ENCODE assay signal across 7 cellular contexts in the genomic region with DNA sequence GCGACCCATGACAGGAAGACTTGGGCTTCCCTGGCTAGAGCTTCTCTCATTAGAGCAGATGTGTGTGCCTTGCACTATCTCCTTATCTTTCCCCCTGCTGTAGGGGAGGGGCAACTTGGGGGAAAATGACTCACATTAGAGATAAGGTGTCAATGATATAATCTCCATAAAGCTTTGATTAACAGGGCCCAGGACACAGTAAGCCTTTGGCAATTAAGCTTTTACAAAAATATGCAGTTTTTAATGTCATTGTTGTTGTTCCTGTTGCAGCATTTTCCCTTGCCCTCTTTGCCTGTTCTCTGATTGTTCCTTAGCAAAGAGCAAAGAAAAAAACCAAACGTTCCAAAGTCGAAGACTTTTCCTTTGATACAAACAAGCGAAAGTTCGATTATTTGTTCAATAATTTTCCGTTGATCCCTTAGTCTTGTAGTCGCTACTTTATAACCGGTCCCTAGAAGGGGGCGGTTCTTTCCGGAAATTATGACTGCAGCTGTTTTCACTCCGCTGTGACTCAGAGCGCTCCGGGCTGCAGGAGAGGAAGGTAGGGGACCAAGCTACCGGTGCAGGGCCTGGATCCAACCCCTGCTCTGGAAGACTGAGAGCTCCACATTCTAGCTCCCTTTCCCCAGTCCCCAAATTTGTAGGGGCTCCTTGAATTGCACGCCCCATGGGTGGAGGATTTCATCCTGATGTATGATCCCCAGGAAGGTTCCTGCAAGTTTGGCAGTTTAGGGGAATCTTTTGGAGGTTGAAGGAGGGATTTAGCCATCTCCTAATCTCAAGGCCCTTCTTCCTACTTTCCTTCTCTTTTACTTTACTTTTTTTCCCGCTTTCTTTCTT. TPM values are rescaled to one million over a fixed set of nuclear protein-coding genes. Genes with fewer than 3 reads are reported as not detected.
DNase-seq lines count a peak whose midpoint lies in the region; ATAC-seq and TF ChIP-seq lines count a peak whose summit lies in the region.

A gene with protein sequence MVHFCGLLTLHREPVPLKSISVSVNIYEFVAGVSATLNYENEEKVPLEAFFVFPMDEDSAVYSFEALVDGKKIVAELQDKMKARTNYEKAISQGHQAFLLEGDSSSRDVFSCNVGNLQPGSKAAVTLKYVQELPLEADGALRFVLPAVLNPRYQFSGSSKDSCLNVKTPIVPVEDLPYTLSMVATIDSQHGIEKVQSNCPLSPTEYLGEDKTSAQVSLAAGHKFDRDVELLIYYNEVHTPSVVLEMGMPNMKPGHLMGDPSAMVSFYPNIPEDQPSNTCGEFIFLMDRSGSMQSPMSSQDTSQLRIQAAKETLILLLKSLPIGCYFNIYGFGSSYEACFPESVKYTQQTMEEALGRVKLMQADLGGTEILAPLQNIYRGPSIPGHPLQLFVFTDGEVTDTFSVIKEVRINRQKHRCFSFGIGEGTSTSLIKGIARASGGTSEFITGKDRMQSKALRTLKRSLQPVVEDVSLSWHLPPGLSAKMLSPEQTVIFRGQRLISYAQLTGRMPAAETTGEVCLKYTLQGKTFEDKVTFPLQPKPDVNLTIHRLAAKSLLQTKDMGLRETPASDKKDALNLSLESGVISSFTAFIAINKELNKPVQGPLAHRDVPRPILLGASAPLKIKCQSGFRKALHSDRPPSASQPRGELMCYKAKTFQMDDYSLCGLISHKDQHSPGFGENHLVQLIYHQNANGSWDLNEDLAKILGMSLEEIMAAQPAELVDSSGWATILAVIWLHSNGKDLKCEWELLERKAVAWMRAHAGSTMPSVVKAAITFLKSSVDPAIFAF (plus strand): TSS at position 509 of the 840 bp plus-strand sequence. CDS start 2,062 bp downstream, outside the sequence.

- no peaks in the 10 kb centered on the region for H3K27me3 ChIP-seq in spleen (replicated peaks in 1 of 7)

- no peak for TF ChIP-seq CTCF in WTC11 (IDR thresholded peaks at IDR 0.05)
- no peak for TF ChIP-seq CTCF in spleen (IDR thresholded peaks at IDR 0.05 in 8 of 11, conservative IDR thresholded peaks at IDR 0.05 in 3 of 11)

- CTCF ChIA-PET in WTC11 (lab: Charles Lee), result interaction anchor here (1.0 to 2.7 kb wide), 7 partner anchors 9 to 80 kb away, joined by 3 to 17 read pairs (median 5); no protein-coding TSS in a partner anchor

- peak within 1 kb of the TSS; percentile 54 to 86 (median 64) for H3K4me3 ChIP-seq in spleen

- H3K27ac Mint-ChIP-seq in WTC11 (peak within 1 kb of the TSS; percentile 94), immature natural killer cell (peak within 1 kb of the TSS; percentile 69 to 88 (median 82))

- POLR2A ChIA-PET in WTC11 (lab: Charles Lee), result interaction anchor here (0.8 to 1.2 kb wide), 4 partner anchors 9 to 59 kb away, joined by 3 to 5 read pairs (median 4); no protein-coding TSS in a partner anchor

- WGBS in spleen, 5 donors, result 4 to 5% (median 4%) methylated on average over 16 of the region's 16 CpGs

- TF ChIP-seq POLR2A in GM18505 (IDR thresholded peaks at IDR 0.05; ENCODE audit: borderline replicate concordance, extremely low read depth, insufficient read depth, insufficient read length), result peak; percentile 72
- TF ChIP-seq POLR2A in spleen (IDR thresholded peaks at IDR 0.05), result peak in 2 of 3 donors; percentile 47 to 57

- H3K9me3 Mint-ChIP-seq in WTC11, result no peaks in the 10 kb centered on the region
- H3K9me3 Mint-ChIP-seq in immature natural killer cell, result no peaks in the 10 kb centered on the region

- H3K36me3 ChIP-seq in spleen, result peaks cover 0 to 29% (median 15%) of the 10 kb centered on the region in 6 donors

- peaks cover 5 to 26% (median 23%) of the 10 kb centered on the region in 6 donors for H3K4me1 ChIP-seq in spleen

- H3K4me3 Mint-ChIP-seq in WTC11 (peak within 1 kb of the TSS; percentile 96), immature natural killer cell (peak within 1 kb of the TSS; percentile 89 to 99 (median 96))

- H3K36me3 Mint-ChIP-seq in WTC11, result peaks cover 28% of the 10 kb centered on the region
- peaks cover 14 to 23% (median 17%) of the 10 kb centered on the region in 3 donors for H3K36me3 Mint-ChIP-seq in immature natural killer cell

- H3K4me1 Mint-ChIP-seq in WTC11 (peaks cover 15% of the 10 kb centered on the region), immature natural killer cell (peaks cover 26 to 36% of the 10 kb centered on the region in 2 donors)

- H3K27me3 Mint-ChIP-seq in WTC11 (ENCODE audit: low read depth), result no peaks in the 10 kb centered on the region
- H3K27me3 Mint-ChIP-seq in immature natural killer cell (ENCODE audit: low read depth in 3 of 3), result peaks cover 0 to 2% (median 1%) of the 10 kb centered on the region in 3 donors

- H3K9me3 ChIP-seq in spleen, result no peaks in the 10 kb centered on the region

- H3K27ac ChIP-seq in caudate nucleus (ENCODE audit: low read depth, low read length) (peak within 1 kb of the TSS; percentile 24), spleen (peak within 1 kb of the TSS in 7 of 8 donors; percentile 32 to 72 (median 62))

- intact Hi-C loops in spleen (cut with DNase I; ENCODE audit: low total_unique reads), result no loop called here

- peak; percentile 100 for ATAC-seq in GM18505 (IDR thresholded peaks at IDR 0.05; ENCODE audit: unreplicated experiment)
- peak; percentile 99 for ATAC-seq in HG02759 (IDR thresholded peaks at IDR 0.05; ENCODE audit: unreplicated experiment)
- peak; percentile 92 for ATAC-seq in WTC11

- DNase-seq in NCI-H1694 (lab: John Stamatoyannopoulos, UW) (peak; percentile 14), WTC11 (ENCODE audit: low spot score) (peak; percentile 74), caudate nucleus (lab: John Stamatoyannopoulos, UW) (peak in 54 of 61 donors; percentile 8 to 88 (median 53)), immature natural killer cell (peak; percentile 42 to 52 (median 51)), spleen (peak; percentile 87)

TF ChIP-seq in WTC11, 78 proteins besides CTCF, POLR2A, EP300 and RAD21:
- TF ChIP-seq ETV6 (CRISPR knock-in tag; IDR thresholded peaks at IDR 0.05), result 0 out of 2 replicates have a peak, but pooled peaks have one; percentile 27
- TF ChIP-seq ZNF232 (CRISPR knock-in tag; IDR thresholded peaks at IDR 0.05), result 0 out of 2 replicates have a peak, but pooled peaks have one; percentile 56
- peak; percentile 33; the same call in 1 of the 2 replicates for TF ChIP-seq TEAD1 (CRISPR knock-in tag; IDR thresholded peaks at IDR 0.05)
- no peak for TF ChIP-seq NR3C1 (CRISPR knock-in tag; conservative IDR thresholded peaks at IDR 0.05; ENCODE audit: low read depth)
- TF ChIP-seq FOXK1 (CRISPR knock-in tag; IDR thresholded peaks at IDR 0.05), result 0 out of 2 replicates have a peak, but pooled peaks have one; percentile 38
- TF ChIP-seq, protein P1, sequence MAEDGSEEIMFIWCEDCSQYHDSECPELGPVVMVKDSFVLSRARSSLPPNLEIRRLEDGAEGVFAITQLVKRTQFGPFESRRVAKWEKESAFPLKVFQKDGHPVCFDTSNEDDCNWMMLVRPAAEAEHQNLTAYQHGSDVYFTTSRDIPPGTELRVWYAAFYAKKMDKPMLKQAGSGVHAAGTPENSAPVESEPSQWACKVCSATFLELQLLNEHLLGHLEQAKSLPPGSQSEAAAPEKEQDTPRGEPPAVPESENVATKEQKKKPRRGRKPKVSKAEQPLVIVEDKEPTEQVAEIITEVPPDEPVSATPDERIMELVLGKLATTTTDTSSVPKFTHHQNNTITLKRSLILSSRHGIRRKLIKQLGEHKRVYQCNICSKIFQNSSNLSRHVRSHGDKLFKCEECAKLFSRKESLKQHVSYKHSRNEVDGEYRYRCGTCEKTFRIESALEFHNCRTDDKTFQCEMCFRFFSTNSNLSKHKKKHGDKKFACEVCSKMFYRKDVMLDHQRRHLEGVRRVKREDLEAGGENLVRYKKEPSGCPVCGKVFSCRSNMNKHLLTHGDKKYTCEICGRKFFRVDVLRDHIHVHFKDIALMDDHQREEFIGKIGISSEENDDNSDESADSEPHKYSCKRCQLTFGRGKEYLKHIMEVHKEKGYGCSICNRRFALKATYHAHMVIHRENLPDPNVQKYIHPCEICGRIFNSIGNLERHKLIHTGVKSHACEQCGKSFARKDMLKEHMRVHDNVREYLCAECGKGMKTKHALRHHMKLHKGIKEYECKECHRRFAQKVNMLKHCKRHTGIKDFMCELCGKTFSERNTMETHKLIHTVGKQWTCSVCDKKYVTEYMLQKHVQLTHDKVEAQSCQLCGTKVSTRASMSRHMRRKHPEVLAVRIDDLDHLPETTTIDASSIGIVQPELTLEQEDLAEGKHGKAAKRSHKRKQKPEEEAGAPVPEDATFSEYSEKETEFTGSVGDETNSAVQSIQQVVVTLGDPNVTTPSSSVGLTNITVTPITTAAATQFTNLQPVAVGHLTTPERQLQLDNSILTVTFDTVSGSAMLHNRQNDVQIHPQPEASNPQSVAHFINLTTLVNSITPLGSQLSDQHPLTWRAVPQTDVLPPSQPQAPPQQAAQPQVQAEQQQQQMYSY (CRISPR knock-in tag; IDR thresholded peaks at IDR 0.05), result no peak
- TF ChIP-seq, protein P2, sequence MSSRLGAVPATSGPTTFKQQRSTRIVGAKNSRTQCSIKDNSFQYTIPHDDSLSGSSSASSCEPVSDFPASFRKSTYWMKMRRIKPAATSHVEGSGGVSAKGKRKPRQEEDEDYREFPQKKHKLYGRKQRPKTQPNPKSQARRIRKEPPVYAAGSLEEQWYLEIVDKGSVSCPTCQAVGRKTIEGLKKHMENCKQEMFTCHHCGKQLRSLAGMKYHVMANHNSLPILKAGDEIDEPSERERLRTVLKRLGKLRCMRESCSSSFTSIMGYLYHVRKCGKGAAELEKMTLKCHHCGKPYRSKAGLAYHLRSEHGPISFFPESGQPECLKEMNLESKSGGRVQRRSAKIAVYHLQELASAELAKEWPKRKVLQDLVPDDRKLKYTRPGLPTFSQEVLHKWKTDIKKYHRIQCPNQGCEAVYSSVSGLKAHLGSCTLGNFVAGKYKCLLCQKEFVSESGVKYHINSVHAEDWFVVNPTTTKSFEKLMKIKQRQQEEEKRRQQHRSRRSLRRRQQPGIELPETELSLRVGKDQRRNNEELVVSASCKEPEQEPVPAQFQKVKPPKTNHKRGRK (CRISPR knock-in tag; IDR thresholded peaks at IDR 0.05; ENCODE audit: borderline replicate concordance), result 0 out of 2 replicates have a peak, but pooled peaks have one; percentile 72

RNA-seq across cellular contexts. Expression of the gene that starts here (rescaled TPM):
- total RNA-seq in WTC11 (2021), result 19.5 to 26.0 TPM (median 23.1 TPM) in 3 replicates
- polyA plus RNA-seq in immature natural killer cell, result 10 to 100 TPM; 11.2 to 12.9 (median 12.8) TPM
- total RNA-seq in spleen, result 10 to 100 TPM; 11.4 to 15.4 (median 11.8) TPM
- 1 to 10 TPM; 6.7 to 8.2 (median 6.7) TPM for polyA plus RNA-seq in spleen

Comparison
In these comparisons a context has a peak if more than half of its experiments do, and no peak if none do; other contexts are left out.
1. Peak in every context shown above with its lines: DNase-seq, ATAC-seq, H3K4me3 ChIP-seq and H3K27ac ChIP-seq.
2. DNase-seq: peak in every context shown above with its lines; median percentile 87 in spleen; 74 in WTC11; 53 in caudate nucleus; 51 in immature natural killer cell; 14 in NCI-H1694.